Comparison of ENCODE assay signal across 8 cellular contexts in the genomic region with DNA sequence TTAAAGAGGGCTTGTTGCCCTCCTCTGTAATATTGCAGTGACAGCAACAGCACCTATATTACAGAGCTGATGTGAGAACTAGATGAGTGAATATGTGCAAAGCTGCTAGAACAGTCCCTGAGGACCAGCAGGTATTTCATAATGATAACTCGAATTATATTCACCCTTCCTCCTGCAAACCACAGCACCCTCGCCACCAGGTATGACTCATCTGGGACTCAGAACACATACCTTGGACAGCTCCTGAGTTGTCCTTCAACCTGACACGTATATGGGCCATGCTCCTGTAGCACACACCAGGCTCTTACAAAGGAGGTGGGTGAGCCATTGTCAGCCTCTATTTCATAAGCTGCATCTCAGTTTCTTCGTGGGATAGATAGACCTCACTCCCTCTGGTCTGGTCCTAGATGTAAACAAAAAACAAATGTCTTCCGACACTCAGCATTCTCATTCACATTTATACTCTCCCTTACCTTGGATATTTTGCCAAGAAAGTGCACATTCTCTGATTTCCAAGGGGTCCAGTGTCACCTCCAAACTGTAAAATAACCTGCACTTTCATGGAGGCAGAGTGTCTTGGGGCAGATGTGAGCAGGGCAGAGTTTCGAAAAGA.
DNase-seq lines count a peak whose midpoint lies in the region; FAIRE-seq and TF ChIP-seq lines count a peak whose summit lies in the region.

No MANE protein-coding gene starts in this region.

- peaks cover 30% of the 10 kb centered on the region for H3K27me3 Mint-ChIP-seq in activated CD4-positive, alpha-beta memory T cell treated with anti-CD3 and anti-CD28 coated beads for 36 hours

- H3K4me1 Mint-ChIP-seq in activated CD4-positive, alpha-beta memory T cell treated with anti-CD3 and anti-CD28 coated beads for 36 hours (ENCODE audit: low read depth), result no peaks in the 10 kb centered on the region

- H3K36me3 Mint-ChIP-seq in activated CD4-positive, alpha-beta memory T cell treated with anti-CD3 and anti-CD28 coated beads for 36 hours, result no peaks in the 10 kb centered on the region

- CTCF ChIA-PET in activated CD4-positive, alpha-beta memory T cell treated with anti-CD3 and anti-CD28 coated beads for 36 hours (lab: Charles Lee), result no interaction called here

- TF ChIP-seq CTCF in AG10803 (conservative IDR thresholded peaks at IDR 0.05; ENCODE audit: low read length), result no peak
- no peak for TF ChIP-seq CTCF in D721Med (IDR thresholded peaks at IDR 0.05; ENCODE audit: insufficient read depth, missing control alignments)

- H3K4me3 ChIP-seq in AG10803 (ENCODE audit: low read length), result no peak overlapping the region

- intact Hi-C loops in activated CD4-positive, alpha-beta memory T cell treated with anti-CD3 and anti-CD28 coated beads for 36 hours (cut with micrococcal nuclease), result loop anchor here (10.0 kb wide), 1 partner anchor 398 kb away; no protein-coding TSS in a partner anchor

- no peak overlapping the region for H3K4me3 Mint-ChIP-seq in activated CD4-positive, alpha-beta memory T cell treated with anti-CD3 and anti-CD28 coated beads for 36 hours

- H3K27ac Mint-ChIP-seq in activated CD4-positive, alpha-beta memory T cell treated with anti-CD3 and anti-CD28 coated beads for 36 hours, result no peak overlapping the region

- H3K9me3 Mint-ChIP-seq in activated CD4-positive, alpha-beta memory T cell treated with anti-CD3 and anti-CD28 coated beads for 36 hours, result no peaks in the 10 kb centered on the region

- DNase-seq in AG10803 (ENCODE audit: low read depth) (peak; percentile 22), HPDE6-E6E7 (ENCODE audit: extremely low spot score) (peak; percentile 41), iPS-NIHi7 (ENCODE audit: extremely low spot score) (peak; percentile 84), activated gamma-delta T cell treated with Interleukin-2 at 50 U/mL for 16 hours (no peak), D721Med (ENCODE audit: insufficient read length, low spot score) (no peak), pons (ENCODE audit: low spot score) (no peak), UCSD-AML1 (lab: John Stamatoyannopoulos, UW; ENCODE audit: unreplicated experiment) (no peak)
- DNase-seq in activated CD4-positive, alpha-beta memory T cell treated with anti-CD3 and anti-CD28 coated beads for 36 hours, result peak; percentile 67

- FAIRE-seq in D721Med (lab: Jason Lieb, UNC), result no peak

- POLR2A ChIA-PET in activated CD4-positive, alpha-beta memory T cell treated with anti-CD3 and anti-CD28 coated beads for 36 hours (lab: Charles Lee), result no interaction called here

Comparison
In these comparisons a context has a peak if more than half of its experiments do, and no peak if none do; other contexts are left out.
1. DNase-seq: peak in AG10803 (single experiment), HPDE6-E6E7 (single experiment), activated CD4-positive, alpha-beta memory T cell treated with anti-CD3 and anti-CD28 coated beads for 36 hours (single experiment) and iPS-NIHi7 (single experiment); none in activated gamma-delta T cell treated with Interleukin-2 at 50 U/mL for 16 hours (single experiment), D721Med (single experiment), pons (single experiment) and UCSD-AML1 (single experiment).